In the genomic region with DNA sequence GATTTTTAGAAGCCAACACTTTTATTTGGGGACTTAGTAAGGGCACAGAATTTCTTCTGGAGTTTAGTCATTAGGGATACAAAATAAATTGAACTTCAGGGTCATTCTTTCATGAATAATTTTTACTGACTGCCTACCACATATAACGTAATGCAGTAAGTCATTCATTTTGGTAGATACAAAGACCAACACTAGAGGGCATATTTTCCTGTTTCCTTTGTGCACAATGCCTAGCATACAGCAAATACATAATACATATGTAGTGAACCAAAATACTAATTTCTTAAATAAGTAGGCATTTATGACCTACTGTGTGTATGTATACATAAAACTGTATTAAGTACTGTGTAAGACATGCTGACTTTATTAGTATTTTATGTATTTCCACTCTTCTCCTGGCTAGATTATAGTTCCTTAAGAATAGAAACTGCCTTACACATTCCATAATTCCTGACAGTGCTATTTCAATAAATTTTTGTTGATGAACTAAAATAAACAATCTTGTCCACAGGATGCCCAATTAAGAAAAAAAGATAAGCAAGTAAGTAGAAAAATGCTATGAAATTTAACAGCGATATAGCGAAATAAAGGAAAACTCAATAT, we compare ENCODE assay signal across 8 cellular contexts. TPM values are rescaled to one million over a fixed set of nuclear protein-coding genes. Genes with fewer than 3 reads are reported as not detected.
A peak's percentile ranks its signal among the peaks of the same experiment; 100 is the strongest.
DNase-seq lines count a peak whose midpoint lies in the region; ATAC-seq and TF ChIP-seq lines count a peak whose summit lies in the region.

No MANE protein-coding gene starts in this region.

- H3K79me2 ChIP-seq in OCI-LY7 (ENCODE audit: insufficient read depth, low read depth, low read length), result peaks cover 93% of the 10 kb centered on the region

- H3K36me3 Mint-ChIP-seq in nephron (ENCODE audit: low read depth), result peaks cover 9% of the 10 kb centered on the region

- H2AFZ ChIP-seq in OCI-LY7 (ENCODE audit: low read length), result no peak overlapping the region

- no peaks in the 10 kb centered on the region for H3K9me2 ChIP-seq in OCI-LY7 (ENCODE audit: insufficient read depth, low read length)

- no peak overlapping the region for H3K4me2 ChIP-seq in OCI-LY7 (ENCODE audit: low read length)

- H3K4me1 Mint-ChIP-seq in nephron, result peaks cover 50% of the 10 kb centered on the region

- H3K27me3 Mint-ChIP-seq in nephron (ENCODE audit: low read depth), result no peaks in the 10 kb centered on the region

- H3K36me3 ChIP-seq in OCI-LY7 (ENCODE audit: insufficient read depth, low read length), result peaks cover 10% of the 10 kb centered on the region; the same call in 1 of the 2 replicates

- no peaks in the 10 kb centered on the region for H3K27me3 ChIP-seq in HL-60 (ENCODE audit: insufficient read depth, poor library complexity, severe bottlenecking)

- intact Hi-C loops in OCI-LY7 (cut with micrococcal nuclease; ENCODE audit: unreplicated experiment), result loop anchor here (5.0 kb wide), 1 partner anchor 45 kb away; no protein-coding TSS in a partner anchor

- H3K4me1 ChIP-seq in OCI-LY7 (ENCODE audit: insufficient read depth, low read length, poor library complexity, severe bottlenecking), result no peaks in the 10 kb centered on the region

- H3K9me3 ChIP-seq in OCI-LY7 (ENCODE audit: low read length), result peaks cover 5% of the 10 kb centered on the region; the same call in 1 of the 2 replicates

- POLR2A ChIA-PET in OCI-LY7 (lab: Charles Lee), result interaction anchor here (1.5 kb wide), 1 partner anchor 22 kb away, joined by 3 read pairs; no protein-coding TSS in a partner anchor

- DNase-seq in COR-L47 (lab: John Stamatoyannopoulos, UW) (peak; percentile 17), HL-60 (ENCODE audit: low read depth in 1 of 2, low spot score in 1 of 2) (peak; percentile 12 to 17), OCI-LY7 (ENCODE audit: low spot score) (peak; percentile 52), epithelial cell of esophagus (ENCODE audit: low read depth) (peak; percentile 65), HPDE6-E6E7 (ENCODE audit: extremely low spot score) (no peak)

- H3K27ac ChIP-seq in HL-60 (replicated peaks) (no peak overlapping the region), OCI-LY7 (ENCODE audit: low read depth, low read length, poor library complexity, severe bottlenecking) (no peak overlapping the region)

- ATAC-seq in GM19025 (IDR thresholded peaks at IDR 0.05; ENCODE audit: low read depth, unreplicated experiment), result peak; percentile 62
- ATAC-seq in HG03039 (IDR thresholded peaks at IDR 0.05; ENCODE audit: unreplicated experiment), result no peak

- H3K4me3 Mint-ChIP-seq in nephron, result no peak overlapping the region

- peaks cover 43% of the 10 kb centered on the region for H4K20me1 ChIP-seq in OCI-LY7 (ENCODE audit: insufficient read depth, low read length)

- TF ChIP-seq CTCF in HL-60 (IDR thresholded peaks at IDR 0.05; ENCODE audit: insufficient read depth, low read length) (peak; percentile 23), OCI-LY7 (conservative IDR thresholded peaks at IDR 0.05; ENCODE audit: low read length) (peak; percentile 88), epithelial cell of esophagus (IDR thresholded peaks at IDR 0.05; ENCODE audit: insufficient read depth, low read depth, low read length, missing control alignments) (peak; percentile 63), nephron (IDR thresholded peaks at IDR 0.05; ENCODE audit: unreplicated experiment in 3 of 3) (peak; percentile 31 to 51 (median 39))

- CTCF ChIA-PET in OCI-LY7 (lab: Charles Lee; ENCODE audit: unreplicated experiment), result no interaction called here

- BruUV-seq in OCI-LY7 (replicated peaks; lab: Mats Ljungman, UMichigan), result no TSS peak

- H3K4me3 ChIP-seq in HL-60 (replicated peaks; ENCODE audit: insufficient read depth, low read length) (no peak overlapping the region), OCI-LY7 (ENCODE audit: low read depth, low read length, poor library complexity, severe bottlenecking) (no peak overlapping the region), epithelial cell of esophagus (ENCODE audit: low read length) (no peak overlapping the region)

- H3K27ac Mint-ChIP-seq in nephron, result peak overlapping the region in 2 of 3 experiments; percentile 62 to 86

- H3K9me3 Mint-ChIP-seq in nephron, result no peaks in the 10 kb centered on the region

RNA-seq across cellular contexts. Expression of a gene that starts 47.9 kb away (rescaled TPM):
- total RNA-seq in OCI-LY7 (2014; rRNA removed; shearing (Covaris generic)), result 44.5 and 75.3 TPM in 2 replicates
- total RNA-seq in OCI-LY7 (2022), result 65.1 and 75.2 TPM in 2 replicates

Comparison
In these comparisons a context has a peak if more than half of its experiments do, and no peak if none do; other contexts are left out.
1. CTCF ChIP-seq: peak in every context shown above with its lines; median percentile 88 in OCI-LY7; 63 in epithelial cell of esophagus; 39 in nephron; 23 in HL-60.